In the genomic region with DNA sequence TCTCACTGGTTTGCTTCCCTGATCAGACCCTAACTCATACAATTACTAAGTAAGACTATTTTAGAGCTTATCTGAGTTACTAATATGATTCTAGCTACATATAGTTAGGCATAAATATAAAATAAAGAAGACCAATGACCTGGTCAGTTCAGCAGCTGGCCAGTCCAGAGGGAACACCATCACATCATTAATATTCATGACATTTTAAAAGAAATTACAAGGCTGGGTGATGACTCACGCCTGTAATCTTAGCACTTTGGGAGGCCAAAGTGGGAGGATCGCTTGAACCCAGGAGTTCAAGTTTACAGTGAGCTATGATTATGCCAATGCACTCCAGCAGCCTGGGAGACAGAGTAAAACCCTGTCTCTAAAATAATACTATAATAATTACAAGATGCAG, we compare ENCODE assay signal across 22 cellular contexts.
"Had no signal": no experiment of that assay in that cellular context is flagged by ENCODE, and none has a peak within 500 bp of the region (broad histone marks: within the 10 kb centered on the region; RNA-seq: fewer than 3 reads in every experiment).

No MANE protein-coding gene starts in this region.

- ATAC-seq: effector memory CD8-positive, alpha-beta T cell; gastrocnemius medialis; heart left ventricle; left lobe of liver; naive thymus-derived CD4-positive, alpha-beta T cell; right lobe of liver; stimulated activated naive B cell treated with anti-CD40 and anti-IgM and Interleukin-4, amounts not matched to agents 10 μg/mL and 1 μg/mL and 100 μg/mL, for 72 hours; upper lobe of right lung had no signal

- DNase-seq: cortex of kidney; effector memory CD8-positive, alpha-beta T cell; erythroblast; esophagus squamous epithelium; foreskin fibroblast; gastrocnemius medialis; heart left ventricle; kidney; naive thymus-derived CD4-positive, alpha-beta T cell; right lobe of liver; small intestine; stimulated activated CD4-positive, alpha-beta T cell treated with anti-CD3 and anti-CD28 coated beads, Interleukin-15, amount 100 ng/mL, for 24 hours; stimulated activated CD4-positive, alpha-beta T cell treated with anti-CD3 and anti-CD28 coated beads, Interleukin-2, amount 100 ng/mL, for 48 hours; stimulated activated naive B cell treated with anti-CD40 and anti-IgM and Interleukin-4, amounts not matched to agents 10 μg/mL and 1 μg/mL and 100 μg/mL, for 72 hours; upper lobe of right lung; uterus had no signal

- H3K4me3 ChIP-seq: esophagus squamous epithelium, gastrocnemius medialis, heart left ventricle, hepatocyte, lung, neural progenitor cell, right lobe of liver, thoracic aorta, tibial nerve, upper lobe of right lung, uterus had no signal
